1 cellular context compared by ENCODE assay signal in the genomic region with DNA sequence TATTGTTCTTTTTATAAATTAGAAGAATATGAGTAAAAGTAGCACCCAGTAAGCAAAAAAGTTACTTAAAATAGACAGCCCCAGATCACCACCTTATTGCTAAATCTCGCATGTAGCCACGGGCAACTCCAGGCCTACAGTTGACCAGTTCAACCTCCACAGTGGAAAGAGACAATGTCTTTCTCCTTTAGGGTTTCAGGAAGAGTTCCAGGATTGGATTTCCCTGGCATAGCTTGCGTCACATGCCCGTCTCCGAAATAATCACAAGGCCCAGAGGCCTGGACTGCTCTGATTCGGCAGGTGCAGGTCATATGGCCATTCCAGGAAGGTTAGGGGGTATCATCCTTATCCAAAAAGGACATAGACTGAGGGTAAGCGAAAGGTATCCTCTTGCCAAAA.
TF ChIP-seq lines count a peak whose summit lies in the region.

No MANE protein-coding gene starts in this region.

TF ChIP-seq in endothelial cell of umbilical vein, 7 proteins besides CTCF, POLR2A, EP300 and RAD21:
- TF ChIP-seq MYC (IDR thresholded peaks at IDR 0.05; ENCODE audit: low read depth, low read length) (no peak), JUN (IDR thresholded peaks at IDR 0.05; ENCODE audit: borderline replicate concordance, insufficient read depth, insufficient read length, low read depth) (no peak), MAX (IDR thresholded peaks at IDR 0.05; ENCODE audit: insufficient read depth, insufficient read length) (no peak), EZH2 (IDR thresholded peaks at IDR 0.05; ENCODE audit: borderline replicate concordance, low read depth, low read length, severe bottlenecking) (no peak), FOS (IDR thresholded peaks at IDR 0.05; ENCODE audit: borderline replicate concordance, insufficient read depth, low read length) (no peak), POLR2AphosphoS5 (IDR thresholded peaks at IDR 0.05; ENCODE audit: insufficient read depth, low read depth, low read length) (no peak), GATA2 (IDR thresholded peaks at IDR 0.05; ENCODE audit: insufficient read depth, insufficient read length, low read depth, low read length) (no peak)
